Comparison of ENCODE assay signal across 18 cellular contexts in genomic region chr5:6585168-6585567, GRCh38.
"Had no signal": no experiment of that assay in that cellular context is flagged by ENCODE, and none has a peak within 500 bp of the region (broad histone marks: within the 10 kb centered on the region; RNA-seq: fewer than 3 reads in every experiment).

No MANE protein-coding gene starts in this region.

- H3K36me3 ChIP-seq: adrenal gland, SJSA1, transverse colon had no signal

- H3K27ac Mint-ChIP-seq: activated naive CD4-positive, alpha-beta T cell treated with anti-CD3 and anti-CD28 coated beads, Interleukin-2, amount 50 U/mL, for 24 hours; natural killer cell; progenitor cell of endocrine pancreas; T-helper 2 cell treated with Interferon-gamma antibody and Interleukin-4, amounts not matched to agents 5 μg/mL and 100 μg/mL, for 36 hours had no signal

- ATAC-seq: natural killer cell; right cardiac atrium; stimulated activated naive CD8-positive, alpha-beta T cell treated with anti-CD3 and anti-CD28 coated beads, Interleukin-15, Interleukin-2, amounts not matched to agents 100 U/mL and 50 U/mL, for 24 hours had no signal

- H3K4me1 Mint-ChIP-seq: natural killer cell had no signal

- H3K4me1 ChIP-seq: SJSA1 had no signal

- H3K27ac ChIP-seq: adrenal gland, SJSA1, transverse colon had no signal

- DNase-seq: activated CD4-positive, alpha-beta T cell treated with anti-CD3 and anti-CD28 coated beads, Interleukin-2, amount 50 U/mL, for 1 hour; activated T-cell treated with anti-CD3 and anti-CD28 coated beads, Interleukin-2, amount 50 U/mL, for 1 hour; foreskin melanocyte; mesenchymal stem cell; natural killer cell; nucleus accumbens; right cardiac atrium; stimulated activated CD4-positive, alpha-beta T cell treated with anti-CD3 and anti-CD28 coated beads, Interleukin-4, amount 100 ng/mL, for 4 hours; stimulated activated CD8-positive, alpha-beta memory T cell treated with anti-CD3 and anti-CD28 coated beads, Interleukin-4, amount 100 ng/mL, for 48 hours; stimulated activated naive CD8-positive, alpha-beta T cell treated with anti-CD3 and anti-CD28 coated beads, Interleukin-15, Interleukin-2, amounts not matched to agents 100 U/mL and 50 U/mL, for 24 hours; SW 1271; transverse colon had no signal

- H3K9me3 ChIP-seq: adrenal gland, SJSA1, transverse colon had no signal

- H3K36me3 Mint-ChIP-seq: activated naive CD4-positive, alpha-beta T cell treated with anti-CD3 and anti-CD28 coated beads, Interleukin-2, amount 50 U/mL, for 24 hours; natural killer cell had no signal

- H3K4me3 Mint-ChIP-seq: activated naive CD4-positive, alpha-beta T cell treated with anti-CD3 and anti-CD28 coated beads, Interleukin-2, amount 50 U/mL, for 24 hours; natural killer cell; T-helper 2 cell treated with Interferon-gamma antibody and Interleukin-4, amounts not matched to agents 5 μg/mL and 100 μg/mL, for 36 hours had no signal

- H3K4me3 ChIP-seq: adrenal gland, SJSA1, smooth muscle cell, transverse colon had no signal

- H3K9me3 Mint-ChIP-seq: activated naive CD4-positive, alpha-beta T cell treated with anti-CD3 and anti-CD28 coated beads, Interleukin-2, amount 50 U/mL, for 24 hours; natural killer cell; T-helper 2 cell treated with Interferon-gamma antibody and Interleukin-4, amounts not matched to agents 5 μg/mL and 100 μg/mL, for 36 hours had no signal
